In the genomic region with DNA sequence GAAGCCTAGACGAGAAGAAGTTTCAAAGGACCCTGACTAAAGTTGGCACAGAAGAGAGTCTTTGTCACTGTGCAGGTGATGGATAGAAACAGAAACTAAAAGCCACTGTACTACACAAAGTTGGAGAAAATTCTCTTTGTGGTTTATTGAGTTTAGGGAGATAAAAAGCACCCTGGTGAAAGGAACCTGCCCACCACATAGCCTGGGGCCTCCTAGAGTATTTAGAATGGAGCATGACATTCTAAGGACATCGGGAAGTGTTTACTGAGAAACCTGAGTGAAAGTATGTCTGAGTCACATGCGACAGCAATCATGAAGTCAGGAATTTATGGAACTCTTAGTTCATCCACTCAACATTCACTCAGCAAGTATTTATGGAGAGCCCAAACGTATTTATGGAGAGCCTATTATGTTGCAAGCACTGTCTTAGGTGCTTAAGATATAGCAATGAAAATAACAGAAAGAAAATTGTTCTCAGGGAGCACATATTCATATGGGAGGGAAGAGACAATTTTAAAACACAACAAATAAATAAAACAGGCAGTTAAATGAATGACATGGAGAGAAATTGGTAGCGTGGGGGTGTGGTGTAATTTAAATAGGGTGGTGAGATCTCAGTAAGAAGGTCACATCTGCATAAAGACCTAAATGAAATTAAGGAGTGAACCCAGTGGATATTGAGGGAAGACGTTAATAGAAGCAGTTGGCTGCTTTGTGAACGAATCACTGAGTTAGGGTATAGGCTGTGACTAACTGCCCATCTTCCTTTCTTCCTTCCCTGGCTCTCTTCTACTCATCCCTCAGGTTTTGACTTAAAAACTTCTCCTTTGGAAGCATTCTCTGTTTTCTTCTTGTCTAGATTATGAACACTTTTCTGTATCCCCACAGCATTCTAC, we compare ENCODE assay signal across 1 cellular context.
TF ChIP-seq lines count a peak whose summit lies in the region.

No MANE protein-coding gene starts in this region.

TF ChIP-seq in HEK293, 187 proteins besides CTCF, POLR2A, EP300 and RAD21 (continued from another document and continues in another):
- TF ChIP-seq, protein P1, sequence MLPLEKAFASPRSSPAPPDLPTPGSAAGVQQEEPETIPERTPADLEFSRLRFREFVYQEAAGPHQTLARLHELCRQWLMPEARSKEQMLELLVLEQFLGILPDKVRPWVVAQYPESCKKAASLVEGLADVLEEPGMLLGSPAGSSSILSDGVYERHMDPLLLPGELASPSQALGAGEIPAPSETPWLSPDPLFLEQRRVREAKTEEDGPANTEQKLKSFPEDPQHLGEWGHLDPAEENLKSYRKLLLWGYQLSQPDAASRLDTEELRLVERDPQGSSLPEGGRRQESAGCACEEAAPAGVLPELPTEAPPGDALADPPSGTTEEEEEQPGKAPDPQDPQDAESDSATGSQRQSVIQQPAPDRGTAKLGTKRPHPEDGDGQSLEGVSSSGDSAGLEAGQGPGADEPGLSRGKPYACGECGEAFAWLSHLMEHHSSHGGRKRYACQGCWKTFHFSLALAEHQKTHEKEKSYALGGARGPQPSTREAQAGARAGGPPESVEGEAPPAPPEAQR (tag by site-specific recombination; IDR thresholded peaks at IDR 0.05): no peak
- TF ChIP-seq ZFP37 (tag by site-specific recombination; IDR thresholded peaks at IDR 0.05) (no peak), MEIS1 (CRISPR knock-in tag; IDR thresholded peaks at IDR 0.05; ENCODE audit: borderline replicate concordance) (no peak), KLF10 (tag by site-specific recombination; IDR thresholded peaks at IDR 0.05) (peak; percentile 88), ZBTB21 (tag by site-specific recombination; IDR thresholded peaks at IDR 0.05) (peak; percentile 77; the same call in 1 of the 2 replicates), IKZF3 (tag by site-specific recombination; IDR thresholded peaks at IDR 0.05) (peak; percentile 58), ZNF114 (tag by site-specific recombination; IDR thresholded peaks at IDR 0.05) (no peak), GLI4 (tag by site-specific recombination; IDR thresholded peaks at IDR 0.05) (no peak), ZNF394 (tag by site-specific recombination; IDR thresholded peaks at IDR 0.05; ENCODE audit: borderline replicate concordance) (peak; percentile 41; the same call in 1 of the 2 replicates), ZNF112 (tag by site-specific recombination; IDR thresholded peaks at IDR 0.05) (no peak), ZNF341 (tag by site-specific recombination; IDR thresholded peaks at IDR 0.05; ENCODE audit: low read depth) (no peak), TCF7L2 (IDR thresholded peaks at IDR 0.05; ENCODE audit: borderline replicate concordance, low read depth, low read length) (no peak), ZNF664 (tag by site-specific recombination; IDR thresholded peaks at IDR 0.05) (peak; percentile 67), ZNF558 (tag by site-specific recombination; IDR thresholded peaks at IDR 0.05) (no peak), ZNF138 (tag by site-specific recombination; IDR thresholded peaks at IDR 0.05; ENCODE audit: borderline replicate concordance) (no peak), PRDM1 (tag by site-specific recombination; IDR thresholded peaks at IDR 0.05) (peak; percentile 70), ZNF133 (tag by site-specific recombination; IDR thresholded peaks at IDR 0.05) (no peak), REPIN1 (tag by site-specific recombination; IDR thresholded peaks at IDR 0.05; ENCODE audit: low read depth) (no peak), TRIM28 (IDR thresholded peaks at IDR 0.05; ENCODE audit: borderline replicate concordance, low read length) (no peak; the same call in 1 of the 2 replicates), ZNF560 (tag by site-specific recombination; IDR thresholded peaks at IDR 0.05; ENCODE audit: borderline replicate concordance) (no peak), ZNF596 (tag by site-specific recombination; IDR thresholded peaks at IDR 0.05) (no peak), ZSCAN30 (tag by site-specific recombination; IDR thresholded peaks at IDR 0.05) (no peak), ZNF670 (tag by site-specific recombination; IDR thresholded peaks at IDR 0.05; ENCODE audit: low read depth) (no peak), ZSCAN16 (tag by site-specific recombination; IDR thresholded peaks at IDR 0.05) (no peak), ZNF768 (tag by site-specific recombination; IDR thresholded peaks at IDR 0.05) (no peak), ZNF548 (tag by site-specific recombination; IDR thresholded peaks at IDR 0.05) (no peak), ZNF654 (tag by site-specific recombination; IDR thresholded peaks at IDR 0.05; ENCODE audit: low read depth) (no peak; the same call in 1 of the 2 replicates), SCRT2 (tag by site-specific recombination; IDR thresholded peaks at IDR 0.05) (peak; percentile 28; the same call in 1 of the 2 replicates), ZNF366 (tag by site-specific recombination; conservative IDR thresholded peaks at IDR 0.05) (peak; percentile 61; the same call in 1 of the 2 replicates), OSR2 (tag by site-specific recombination; IDR thresholded peaks at IDR 0.05) (peak; percentile 85), SALL2 (tag by site-specific recombination; IDR thresholded peaks at IDR 0.05; ENCODE audit: borderline replicate concordance) (no peak), ZNF302 (tag by site-specific recombination; IDR thresholded peaks at IDR 0.05; ENCODE audit: low read depth) (no peak), ZNF350 (tag by site-specific recombination; IDR thresholded peaks at IDR 0.05) (no peak), ZNF48 (tag by site-specific recombination; IDR thresholded peaks at IDR 0.05) (no peak), KLF1 (tag by site-specific recombination; IDR thresholded peaks at IDR 0.05) (no peak), SP7 (tag by site-specific recombination; IDR thresholded peaks at IDR 0.05) (peak; percentile 80), ZNF626 (tag by site-specific recombination; IDR thresholded peaks at IDR 0.05) (no peak), ZNF747 (tag by site-specific recombination; IDR thresholded peaks at IDR 0.05) (no peak), OVOL3 (tag by site-specific recombination; IDR thresholded peaks at IDR 0.05) (peak; percentile 80), WT1 (tag by site-specific recombination; IDR thresholded peaks at IDR 0.05) (peak; percentile 97)
- TF ChIP-seq, protein P2, sequence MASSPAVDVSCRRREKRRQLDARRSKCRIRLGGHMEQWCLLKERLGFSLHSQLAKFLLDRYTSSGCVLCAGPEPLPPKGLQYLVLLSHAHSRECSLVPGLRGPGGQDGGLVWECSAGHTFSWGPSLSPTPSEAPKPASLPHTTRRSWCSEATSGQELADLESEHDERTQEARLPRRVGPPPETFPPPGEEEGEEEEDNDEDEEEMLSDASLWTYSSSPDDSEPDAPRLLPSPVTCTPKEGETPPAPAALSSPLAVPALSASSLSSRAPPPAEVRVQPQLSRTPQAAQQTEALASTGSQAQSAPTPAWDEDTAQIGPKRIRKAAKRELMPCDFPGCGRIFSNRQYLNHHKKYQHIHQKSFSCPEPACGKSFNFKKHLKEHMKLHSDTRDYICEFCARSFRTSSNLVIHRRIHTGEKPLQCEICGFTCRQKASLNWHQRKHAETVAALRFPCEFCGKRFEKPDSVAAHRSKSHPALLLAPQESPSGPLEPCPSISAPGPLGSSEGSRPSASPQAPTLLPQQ (tag by site-specific recombination; IDR thresholded peaks at IDR 0.05): no peak; the same call in 1 of the 2 replicates
- TF ChIP-seq, protein P3, sequence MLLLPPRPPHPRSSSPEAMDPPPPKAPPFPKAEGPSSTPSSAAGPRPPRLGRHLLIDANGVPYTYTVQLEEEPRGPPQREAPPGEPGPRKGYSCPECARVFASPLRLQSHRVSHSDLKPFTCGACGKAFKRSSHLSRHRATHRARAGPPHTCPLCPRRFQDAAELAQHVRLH (tag by site-specific recombination; IDR thresholded peaks at IDR 0.05): peak; percentile 76
- TF ChIP-seq, protein P4, sequence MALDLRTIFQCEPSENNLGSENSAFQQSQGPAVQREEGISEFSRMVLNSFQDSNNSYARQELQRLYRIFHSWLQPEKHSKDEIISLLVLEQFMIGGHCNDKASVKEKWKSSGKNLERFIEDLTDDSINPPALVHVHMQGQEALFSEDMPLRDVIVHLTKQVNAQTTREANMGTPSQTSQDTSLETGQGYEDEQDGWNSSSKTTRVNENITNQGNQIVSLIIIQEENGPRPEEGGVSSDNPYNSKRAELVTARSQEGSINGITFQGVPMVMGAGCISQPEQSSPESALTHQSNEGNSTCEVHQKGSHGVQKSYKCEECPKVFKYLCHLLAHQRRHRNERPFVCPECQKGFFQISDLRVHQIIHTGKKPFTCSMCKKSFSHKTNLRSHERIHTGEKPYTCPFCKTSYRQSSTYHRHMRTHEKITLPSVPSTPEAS (tag by site-specific recombination; IDR thresholded peaks at IDR 0.05): no peak; the same call in 1 of the 2 replicates
- TF ChIP-seq, protein P5, sequence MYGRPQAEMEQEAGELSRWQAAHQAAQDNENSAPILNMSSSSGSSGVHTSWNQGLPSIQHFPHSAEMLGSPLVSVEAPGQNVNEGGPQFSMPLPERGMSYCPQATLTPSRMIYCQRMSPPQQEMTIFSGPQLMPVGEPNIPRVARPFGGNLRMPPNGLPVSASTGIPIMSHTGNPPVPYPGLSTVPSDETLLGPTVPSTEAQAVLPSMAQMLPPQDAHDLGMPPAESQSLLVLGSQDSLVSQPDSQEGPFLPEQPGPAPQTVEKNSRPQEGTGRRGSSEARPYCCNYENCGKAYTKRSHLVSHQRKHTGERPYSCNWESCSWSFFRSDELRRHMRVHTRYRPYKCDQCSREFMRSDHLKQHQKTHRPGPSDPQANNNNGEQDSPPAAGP (tag by site-specific recombination; IDR thresholded peaks at IDR 0.05): 0 out of 2 replicates have a peak, but pooled peaks have one; percentile 46
- TF ChIP-seq, protein P6, sequence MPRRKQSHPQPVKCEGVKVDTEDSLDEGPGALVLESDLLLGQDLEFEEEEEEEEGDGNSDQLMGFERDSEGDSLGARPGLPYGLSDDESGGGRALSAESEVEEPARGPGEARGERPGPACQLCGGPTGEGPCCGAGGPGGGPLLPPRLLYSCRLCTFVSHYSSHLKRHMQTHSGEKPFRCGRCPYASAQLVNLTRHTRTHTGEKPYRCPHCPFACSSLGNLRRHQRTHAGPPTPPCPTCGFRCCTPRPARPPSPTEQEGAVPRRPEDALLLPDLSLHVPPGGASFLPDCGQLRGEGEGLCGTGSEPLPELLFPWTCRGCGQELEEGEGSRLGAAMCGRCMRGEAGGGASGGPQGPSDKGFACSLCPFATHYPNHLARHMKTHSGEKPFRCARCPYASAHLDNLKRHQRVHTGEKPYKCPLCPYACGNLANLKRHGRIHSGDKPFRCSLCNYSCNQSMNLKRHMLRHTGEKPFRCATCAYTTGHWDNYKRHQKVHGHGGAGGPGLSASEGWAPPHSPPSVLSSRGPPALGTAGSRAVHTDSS (tag by site-specific recombination; IDR thresholded peaks at IDR 0.05): no peak
- TF ChIP-seq, protein P7, sequence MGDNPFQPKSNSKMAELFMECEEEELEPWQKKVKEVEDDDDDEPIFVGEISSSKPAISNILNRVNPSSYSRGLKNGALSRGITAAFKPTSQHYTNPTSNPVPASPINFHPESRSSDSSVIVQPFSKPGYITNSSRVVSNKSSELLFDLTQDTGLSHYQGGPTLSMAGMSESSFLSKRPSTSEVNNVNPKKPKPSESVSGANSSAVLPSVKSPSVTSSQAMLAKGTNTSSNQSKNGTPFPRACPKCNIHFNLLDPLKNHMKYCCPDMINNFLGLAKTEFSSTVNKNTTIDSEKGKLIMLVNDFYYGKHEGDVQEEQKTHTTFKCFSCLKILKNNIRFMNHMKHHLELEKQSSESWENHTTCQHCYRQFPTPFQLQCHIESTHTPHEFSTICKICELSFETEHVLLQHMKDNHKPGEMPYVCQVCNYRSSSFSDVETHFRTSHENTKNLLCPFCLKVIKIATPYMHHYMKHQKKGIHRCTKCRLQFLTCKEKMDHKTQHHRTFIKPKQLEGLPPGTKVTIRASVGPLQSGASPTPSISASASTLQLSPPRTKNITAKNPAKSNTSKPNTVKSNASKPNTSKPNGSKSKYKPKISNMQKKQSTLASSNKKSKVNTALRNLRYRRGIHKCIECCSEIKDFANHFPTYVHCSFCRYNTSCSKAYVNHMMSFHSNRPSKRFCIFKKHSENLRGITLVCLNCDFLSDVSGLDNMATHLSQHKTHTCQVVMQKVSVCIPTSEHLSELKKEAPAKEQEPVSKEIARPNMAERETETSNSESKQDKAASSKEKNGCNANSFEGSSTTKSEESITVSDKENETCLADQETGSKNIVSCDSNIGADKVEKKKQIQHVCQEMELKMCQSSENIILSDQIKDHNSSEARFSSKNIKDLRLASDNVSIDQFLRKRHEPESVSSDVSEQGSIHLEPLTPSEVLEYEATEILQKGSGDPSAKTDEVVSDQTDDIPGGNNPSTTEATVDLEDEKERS (tag by site-specific recombination; IDR thresholded peaks at IDR 0.05): no peak
- TF ChIP-seq, protein P8, sequence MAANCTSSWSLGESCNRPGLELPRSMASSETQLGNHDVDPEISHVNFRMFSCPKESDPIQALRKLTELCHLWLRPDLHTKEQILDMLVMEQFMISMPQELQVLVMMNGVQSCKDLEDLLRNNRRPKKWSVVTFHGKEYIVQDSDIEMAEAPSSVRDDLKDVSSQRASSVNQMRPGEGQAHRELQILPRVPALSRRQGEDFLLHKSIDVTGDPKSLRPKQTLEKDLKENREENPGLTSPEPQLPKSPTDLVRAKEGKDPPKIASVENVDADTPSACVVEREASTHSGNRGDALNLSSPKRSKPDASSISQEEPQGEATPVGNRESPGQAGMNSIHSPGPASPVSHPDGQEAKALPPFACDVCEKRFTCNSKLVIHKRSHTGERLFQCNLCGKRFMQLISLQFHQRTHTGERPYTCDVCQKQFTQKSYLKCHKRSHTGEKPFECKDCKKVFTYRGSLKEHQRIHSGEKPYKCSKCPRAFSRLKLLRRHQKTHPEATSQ (tag by site-specific recombination; IDR thresholded peaks at IDR 0.05): no peak
- TF ChIP-seq, protein P9, sequence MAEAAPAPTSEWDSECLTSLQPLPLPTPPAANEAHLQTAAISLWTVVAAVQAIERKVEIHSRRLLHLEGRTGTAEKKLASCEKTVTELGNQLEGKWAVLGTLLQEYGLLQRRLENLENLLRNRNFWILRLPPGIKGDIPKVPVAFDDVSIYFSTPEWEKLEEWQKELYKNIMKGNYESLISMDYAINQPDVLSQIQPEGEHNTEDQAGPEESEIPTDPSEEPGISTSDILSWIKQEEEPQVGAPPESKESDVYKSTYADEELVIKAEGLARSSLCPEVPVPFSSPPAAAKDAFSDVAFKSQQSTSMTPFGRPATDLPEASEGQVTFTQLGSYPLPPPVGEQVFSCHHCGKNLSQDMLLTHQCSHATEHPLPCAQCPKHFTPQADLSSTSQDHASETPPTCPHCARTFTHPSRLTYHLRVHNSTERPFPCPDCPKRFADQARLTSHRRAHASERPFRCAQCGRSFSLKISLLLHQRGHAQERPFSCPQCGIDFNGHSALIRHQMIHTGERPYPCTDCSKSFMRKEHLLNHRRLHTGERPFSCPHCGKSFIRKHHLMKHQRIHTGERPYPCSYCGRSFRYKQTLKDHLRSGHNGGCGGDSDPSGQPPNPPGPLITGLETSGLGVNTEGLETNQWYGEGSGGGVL (tag by site-specific recombination; IDR thresholded peaks at IDR 0.05): peak; percentile 41
- TF ChIP-seq, protein P10, sequence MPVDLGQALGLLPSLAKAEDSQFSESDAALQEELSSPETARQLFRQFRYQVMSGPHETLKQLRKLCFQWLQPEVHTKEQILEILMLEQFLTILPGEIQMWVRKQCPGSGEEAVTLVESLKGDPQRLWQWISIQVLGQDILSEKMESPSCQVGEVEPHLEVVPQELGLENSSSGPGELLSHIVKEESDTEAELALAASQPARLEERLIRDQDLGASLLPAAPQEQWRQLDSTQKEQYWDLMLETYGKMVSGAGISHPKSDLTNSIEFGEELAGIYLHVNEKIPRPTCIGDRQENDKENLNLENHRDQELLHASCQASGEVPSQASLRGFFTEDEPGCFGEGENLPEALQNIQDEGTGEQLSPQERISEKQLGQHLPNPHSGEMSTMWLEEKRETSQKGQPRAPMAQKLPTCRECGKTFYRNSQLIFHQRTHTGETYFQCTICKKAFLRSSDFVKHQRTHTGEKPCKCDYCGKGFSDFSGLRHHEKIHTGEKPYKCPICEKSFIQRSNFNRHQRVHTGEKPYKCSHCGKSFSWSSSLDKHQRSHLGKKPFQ (tag by site-specific recombination; IDR thresholded peaks at IDR 0.05): peak; percentile 78
